In genomic region chr21:44510508-44511218, GRCh38 we compare ENCODE assay signal across 9 cellular contexts. TPM values are rescaled to one million over a fixed set of nuclear protein-coding genes. Genes with fewer than 3 reads are reported as not detected.
DNase-seq lines count a peak whose midpoint lies in the region; ATAC-seq and FAIRE-seq lines count a peak whose summit lies in the region.
"Had no signal": no experiment of that assay in that cellular context is flagged by ENCODE, and none has a peak within 500 bp of the region (broad histone marks: within the 10 kb centered on the region; RNA-seq: fewer than 3 reads in every experiment).

No MANE protein-coding gene starts in this region.

- H3K18ac ChIP-seq in mesenchymal stem cell (ENCODE audit: low read depth in 1 of 2, low read length in 2 of 2): no peak overlapping the region

- H2BK12ac ChIP-seq in mesenchymal stem cell (ENCODE audit: low read length in 2 of 2): no peak overlapping the region

- H3K27ac Mint-ChIP-seq in activated CD4-positive, alpha-beta memory T cell treated with anti-CD3 and anti-CD28 coated beads, Interleukin-2, amount 10 ng/mL, durations not matched to agents 7 days and 5 days: no peak overlapping the region

- no peak overlapping the region for H3K4me3 Mint-ChIP-seq in activated CD4-positive, alpha-beta memory T cell treated with anti-CD3 and anti-CD28 coated beads, Interleukin-2, amount 10 ng/mL, durations not matched to agents 7 days and 5 days

- H2AFZ ChIP-seq in mesenchymal stem cell (ENCODE audit: low read depth, low read length): no peak overlapping the region

- no peak overlapping the region for H3K9ac ChIP-seq in mesenchymal stem cell (ENCODE audit: low read length)

- POLR2A ChIA-PET in activated CD4-positive, alpha-beta memory T cell treated with anti-CD3 and anti-CD28 coated beads, Interleukin-2, amount 10 ng/mL, durations not matched to agents 7 days and 5 days (lab: Charles Lee): no interaction called here

- no peak overlapping the region for H3K4ac ChIP-seq in mesenchymal stem cell (ENCODE audit: low read depth in 1 of 2, low read length in 2 of 2)

- peaks cover 6% of the 10 kb centered on the region for H3K4me1 Mint-ChIP-seq in activated CD4-positive, alpha-beta memory T cell treated with anti-CD3 and anti-CD28 coated beads, Interleukin-2, amount 10 ng/mL, durations not matched to agents 7 days and 5 days

- no peaks in the 10 kb centered on the region for H3K79me1 ChIP-seq in mesenchymal stem cell (replicated peaks; ENCODE audit: low read length, poor library complexity, severe bottlenecking)

- WGBS in ectodermal cell, 2 experiments: 18 to 20% methylated on average over 36 of the region's 36 CpGs
- whole genome bisulfite sequencing in mesenchymal stem cell: 46% methylated on average over 36 of the region's 36 CpGs

- no peaks in the 10 kb centered on the region for H3K9me3 ChIP-seq in ectodermal cell (ENCODE audit: control insufficient read depth, low read length)
- H3K9me3 ChIP-seq in mesenchymal stem cell (ENCODE audit: control insufficient read depth, low read length): no peaks in the 10 kb centered on the region

- no peak overlapping the region for H3K14ac ChIP-seq in mesenchymal stem cell (ENCODE audit: low read length in 2 of 2)

- peaks cover 3% of the 10 kb centered on the region for H3K27me3 ChIP-seq in ectodermal cell (ENCODE audit: control insufficient read depth, insufficient read depth, low read length, poor library complexity, severe bottlenecking)
- peaks cover 28 to 57% of the 10 kb centered on the region in 2 experiments for H3K27me3 ChIP-seq in mesenchymal stem cell (ENCODE audit: control insufficient read depth in 1 of 2, insufficient read depth in 1 of 2, low read length in 2 of 2)

- no peak for ATAC-seq in HG02798 (IDR thresholded peaks at IDR 0.05; ENCODE audit: poor library complexity, unreplicated experiment)

- H4K8ac ChIP-seq in mesenchymal stem cell (ENCODE audit: low read length): no peak overlapping the region

- H2BK15ac ChIP-seq in mesenchymal stem cell (ENCODE audit: low read depth, poor library complexity, severe bottlenecking): no peak overlapping the region

- CTCF ChIA-PET in activated CD4-positive, alpha-beta memory T cell treated with anti-CD3 and anti-CD28 coated beads, Interleukin-2, amount 10 ng/mL, durations not matched to agents 7 days and 5 days (lab: Charles Lee): interaction anchor here (0.7 to 3.5 kb wide), 20 partner anchors 9 to 618 kb away, joined by 3 to 51 read pairs (median 4); partner anchors contain the start of genes KRTAP10-11 and UBE2G2

- H3K27me3 Mint-ChIP-seq in activated CD4-positive, alpha-beta memory T cell treated with anti-CD3 and anti-CD28 coated beads, Interleukin-2, amount 10 ng/mL, durations not matched to agents 7 days and 5 days: no peaks in the 10 kb centered on the region

- H3K23ac ChIP-seq in mesenchymal stem cell (ENCODE audit: low read length in 2 of 2): no peak overlapping the region

- H3K4me3 ChIP-seq in ectodermal cell (ENCODE audit: insufficient read depth, low read depth, low read length) (peak overlapping the region; percentile 32), mesenchymal stem cell (ENCODE audit: insufficient read depth in 1 of 2, low read depth in 1 of 2, low read length in 2 of 2) (no peak overlapping the region)

- H3K4me2 ChIP-seq in mesenchymal stem cell (ENCODE audit: low read length, poor library complexity, severe bottlenecking): peak overlapping the region; percentile 3

- DNase-seq in A172 (ENCODE audit: low spot score) (peak; percentile 25), GM19239 (ENCODE audit: insufficient read length, low spot score) (peak; percentile 89), NCI-H510A treated with DMSO at 0.1 percent for 48 hours (lab: John Stamatoyannopoulos, UW) (peak; percentile 44), mesenchymal stem cell (no peak)
- peak; percentile 84 for DNase-seq in activated CD4-positive, alpha-beta memory T cell treated with anti-CD3 and anti-CD28 coated beads, Interleukin-2, amount 10 ng/mL, durations not matched to agents 7 days and 5 days
- peak; percentile 87 for DNase-seq in stimulated activated CD8-positive, alpha-beta memory T cell treated with anti-CD3 and anti-CD28 coated beads, Interleukin-4, amount 100 ng/mL, for 48 hours

- H3K4me1 ChIP-seq in ectodermal cell (ENCODE audit: control insufficient read depth, insufficient read depth, low read length) (peaks cover 10% of the 10 kb centered on the region), mesenchymal stem cell (ENCODE audit: control insufficient read depth, insufficient read depth, low read depth, low read length) (peaks cover 9% of the 10 kb centered on the region)

- no peak overlapping the region for H2BK5ac ChIP-seq in mesenchymal stem cell (ENCODE audit: low read depth, low read length, poor library complexity, severe bottlenecking)

- H3K36me3 ChIP-seq in ectodermal cell (ENCODE audit: control insufficient read depth, insufficient read depth, low read length): no peaks in the 10 kb centered on the region
- no peaks in the 10 kb centered on the region for H3K36me3 ChIP-seq in mesenchymal stem cell (ENCODE audit: control insufficient read depth in 1 of 2, insufficient read depth in 2 of 2, low read depth in 1 of 2, low read length in 2 of 2)

- H3K9me3 Mint-ChIP-seq in activated CD4-positive, alpha-beta memory T cell treated with anti-CD3 and anti-CD28 coated beads, Interleukin-2, amount 10 ng/mL, durations not matched to agents 7 days and 5 days: no peaks in the 10 kb centered on the region

- H2AK5ac ChIP-seq in mesenchymal stem cell (ENCODE audit: low read length, severe bottlenecking): no peak overlapping the region

- no peak overlapping the region for H3K27ac ChIP-seq in ectodermal cell (ENCODE audit: insufficient read depth, low read depth, low read length, poor library complexity, severe bottlenecking)
- no peak overlapping the region for H3K27ac ChIP-seq in mesenchymal stem cell (ENCODE audit: low read length, poor library complexity, severe bottlenecking)

- FAIRE-seq in GM19239 (lab: Jason Lieb, UNC): peak; percentile 81

- H4K91ac ChIP-seq in mesenchymal stem cell (ENCODE audit: low read length): no peak overlapping the region

- no peak overlapping the region for H2BK120ac ChIP-seq in mesenchymal stem cell (ENCODE audit: low read depth, low read length)

- H3K36me3 Mint-ChIP-seq in activated CD4-positive, alpha-beta memory T cell treated with anti-CD3 and anti-CD28 coated beads, Interleukin-2, amount 10 ng/mL, durations not matched to agents 7 days and 5 days (ENCODE audit: low read depth): no peaks in the 10 kb centered on the region

RNA-seq across cellular contexts. Expression of gene KRTAP10-1, which starts 29.3 kb away (rescaled TPM):
- total RNA-seq in A172 (2014; rRNA removed; shearing (Covaris generic)): not detected in 2 replicates
- total RNA-seq in activated CD4-positive, alpha-beta memory T cell treated with anti-CD3 and anti-CD28 coated beads, Interleukin-2, amount 10 ng/mL, durations not matched to agents 7 days and 5 days: not detected
- polyA plus RNA-seq in ectodermal cell (2013, experiment 1 of 4): not detected
- not detected for polyA plus RNA-seq in ectodermal cell (2013, experiment 2 of 4)
- polyA plus RNA-seq in ectodermal cell (2013, experiment 3 of 4): not detected
- not detected for polyA plus RNA-seq in ectodermal cell (2013, experiment 4 of 4)
- not detected for polyA plus RNA-seq in mesenchymal stem cell (2013, experiment 1 of 2)
- not detected for polyA plus RNA-seq in mesenchymal stem cell (2013, experiment 2 of 2)
- total RNA-seq: skeletal muscle tissue had no signal

RNA-seq across cellular contexts. Expression of gene KRTAP10-2, which starts 40.6 kb away (rescaled TPM):
- not detected in 2 replicates for total RNA-seq in A172 (2014; rRNA removed; shearing (Covaris generic))
- not detected for total RNA-seq in activated CD4-positive, alpha-beta memory T cell treated with anti-CD3 and anti-CD28 coated beads, Interleukin-2, amount 10 ng/mL, durations not matched to agents 7 days and 5 days
- not detected for polyA plus RNA-seq in ectodermal cell (2013, experiment 1 of 4)
- not detected for polyA plus RNA-seq in ectodermal cell (2013, experiment 2 of 4)
- polyA plus RNA-seq in ectodermal cell (2013, experiment 3 of 4): not detected
- not detected for polyA plus RNA-seq in ectodermal cell (2013, experiment 4 of 4)
- polyA plus RNA-seq in mesenchymal stem cell (2013, experiment 1 of 2): not detected
- polyA plus RNA-seq in mesenchymal stem cell (2013, experiment 2 of 2): not detected
- total RNA-seq: skeletal muscle tissue had no signal

RNA-seq across cellular contexts. Expression of gene KRTAP10-3, which starts 47.9 kb away (rescaled TPM):
- total RNA-seq in A172 (2014; rRNA removed; shearing (Covaris generic)): not detected in 2 replicates
- not detected for total RNA-seq in activated CD4-positive, alpha-beta memory T cell treated with anti-CD3 and anti-CD28 coated beads, Interleukin-2, amount 10 ng/mL, durations not matched to agents 7 days and 5 days
- not detected for polyA plus RNA-seq in ectodermal cell (2013, experiment 1 of 4)
- not detected for polyA plus RNA-seq in ectodermal cell (2013, experiment 2 of 4)
- polyA plus RNA-seq in ectodermal cell (2013, experiment 3 of 4): not detected
- not detected for polyA plus RNA-seq in ectodermal cell (2013, experiment 4 of 4)
- polyA plus RNA-seq in mesenchymal stem cell (2013, experiment 1 of 2): not detected
- polyA plus RNA-seq in mesenchymal stem cell (2013, experiment 2 of 2): not detected
- total RNA-seq: skeletal muscle tissue had no signal

RNA-seq across cellular contexts. Expression of gene LRRC3, which starts 55.4 kb away (rescaled TPM):
- 0.50 and 1.5 TPM in 2 replicates for total RNA-seq in A172 (2014; rRNA removed; shearing (Covaris generic))
- total RNA-seq in activated CD4-positive, alpha-beta memory T cell treated with anti-CD3 and anti-CD28 coated beads, Interleukin-2, amount 10 ng/mL, durations not matched to agents 7 days and 5 days: 1 to 10 TPM; 3.7 to 3.8 TPM
- polyA plus RNA-seq in ectodermal cell (2013, experiment 1 of 4): 5.1 TPM
- polyA plus RNA-seq in ectodermal cell (2013, experiment 2 of 4): 5.1 TPM
- 4.0 TPM for polyA plus RNA-seq in ectodermal cell (2013, experiment 3 of 4)
- 4.7 TPM for polyA plus RNA-seq in ectodermal cell (2013, experiment 4 of 4)
- polyA plus RNA-seq in mesenchymal stem cell (2013, experiment 1 of 2): 2.9 TPM
- 3.1 TPM for polyA plus RNA-seq in mesenchymal stem cell (2013, experiment 2 of 2)
